Comparison of ENCODE assay signal across 8 cellular contexts in genomic region chr3:194682651-194683310, GRCh38. TPM values are rescaled to one million over a fixed set of nuclear protein-coding genes. Genes with fewer than 3 reads are reported as not detected.
DNase-seq lines count a peak whose midpoint lies in the region; ATAC-seq and TF ChIP-seq lines count a peak whose summit lies in the region.

No MANE protein-coding gene starts in this region.

- no peaks in the 10 kb centered on the region for H3K79me2 ChIP-seq in SU-DHL-6 (ENCODE audit: insufficient read depth, low read length)

- no peaks in the 10 kb centered on the region for H4K20me1 ChIP-seq in SU-DHL-6 (ENCODE audit: low read depth, low read length)

- peak overlapping the region; percentile 48 for H3K27ac Mint-ChIP-seq in HFFc6

- H3K27ac ChIP-seq in SU-DHL-6 (ENCODE audit: low read depth, low read length) = no peak overlapping the region
- H3K27ac ChIP-seq in heart right ventricle = peak overlapping the region in 6 of 10 donors; percentile 12 to 54 (median 41)

- H3K9me3 ChIP-seq in SU-DHL-6 (ENCODE audit: insufficient read depth, low read length) (no peaks in the 10 kb centered on the region), heart right ventricle (no peaks in the 10 kb centered on the region)

- peak; percentile 91 for TF ChIP-seq CTCF in HFFc6 (IDR thresholded peaks at IDR 0.05)
- TF ChIP-seq CTCF in SU-DHL-6 (IDR thresholded peaks at IDR 0.05; ENCODE audit: insufficient read depth, low read length, poor library complexity, severe bottlenecking) = peak; percentile 81
- TF ChIP-seq CTCF in heart right ventricle (IDR thresholded peaks at IDR 0.05) = peak; percentile 67 to 96 (median 91)

- no peak overlapping the region for H2AFZ ChIP-seq in SU-DHL-6 (ENCODE audit: low read depth, low read length, severe bottlenecking)

- 38 to 39% methylated on average over 15 of the region's 15 CpGs for WGBS in heart right ventricle, 2 donors

- no peaks in the 10 kb centered on the region for H3K36me3 ChIP-seq in SU-DHL-6 (ENCODE audit: low read length)
- peaks cover 0 to 13% (median 0%) of the 10 kb centered on the region in 9 donors for H3K36me3 ChIP-seq in heart right ventricle

- peak overlapping the region; percentile 50 for H3K4me3 Mint-ChIP-seq in HFFc6

- no peak overlapping the region for H3K4me2 ChIP-seq in SU-DHL-6 (ENCODE audit: low read depth, low read length, poor library complexity, severe bottlenecking)

- H3F3A ChIP-seq in SU-DHL-6 (ENCODE audit: insufficient read depth) = no peaks in the 10 kb centered on the region

- no peaks in the 10 kb centered on the region for H3K9me2 ChIP-seq in SU-DHL-6 (replicated peaks; ENCODE audit: insufficient read depth, low read length)

- H3K4me1 ChIP-seq in heart right ventricle = peaks cover 10 to 39% (median 29%) of the 10 kb centered on the region in 9 donors

- H3K4me3 ChIP-seq in SU-DHL-6 (ENCODE audit: insufficient read depth, low read length, poor library complexity, severe bottlenecking) = no peak overlapping the region
- no peak overlapping the region for H3K4me3 ChIP-seq in heart right ventricle

- no peaks in the 10 kb centered on the region for H3K36me3 Mint-ChIP-seq in HFFc6 (ENCODE audit: low read depth)

- H3K9ac ChIP-seq in SU-DHL-6 (ENCODE audit: low read length) = no peak overlapping the region

- peaks cover 41% of the 10 kb centered on the region for H3K4me1 Mint-ChIP-seq in HFFc6 (ENCODE audit: low read depth)

- peak; percentile 89 for DNase-seq in ELF-1 (ENCODE audit: low read depth, low spot score)
- peak; percentile 88 for DNase-seq in HFFc6
- DNase-seq in NCI-H146 treated with DMSO at 0.1 percent for 48 hours (lab: John Stamatoyannopoulos, UW; ENCODE audit: unreplicated experiment) = peak; percentile 74
- DNase-seq in amniotic epithelial cell (ENCODE audit: low read depth) = peak; percentile 85
- DNase-seq in heart right ventricle = peak; percentile 40 to 83
- DNase-seq in retina = peak; percentile 81

- H3K27me3 ChIP-seq in SU-DHL-6 (ENCODE audit: low read length) = no peaks in the 10 kb centered on the region
- no peaks in the 10 kb centered on the region for H3K27me3 ChIP-seq in heart right ventricle

- H3K9me3 Mint-ChIP-seq in HFFc6 = no peaks in the 10 kb centered on the region

- peaks cover 15% of the 10 kb centered on the region for H3K27me3 Mint-ChIP-seq in HFFc6 (ENCODE audit: insufficient read depth)

- peak; percentile 19 to 74 (median 62) for ATAC-seq in heart right ventricle
- ATAC-seq in HG02970 (IDR thresholded peaks at IDR 0.05; ENCODE audit: low FRiP score, unreplicated experiment) = no peak

- intact Hi-C loops in heart right ventricle (cut with DNase I) = loop anchor here (1.0 to 10.0 kb wide), 20 partner anchors 192 to 842 kb away; no protein-coding TSS in a partner anchor

RNA-seq across cellular contexts. Expression of gene FAM43A, which starts 2.9 kb away (rescaled TPM):
- 10 to 100 TPM; 10.6 to 28.5 (median 11.6) TPM for total RNA-seq in HFFc6 (2021; fragmentation: NEBNext Ultra II Directional; extraction: Animal tissue kit (Norgen Biotek cat#: 25700))
- total RNA-seq in heart right ventricle = 10 to 100 TPM in 9 of 10 donors, 1 to 10 TPM in 1; 9.2 to 61.7 (median 19.8) TPM
- polyA plus RNA-seq in heart right ventricle = 10 to 100 TPM in 1 of 2 donors, 1 to 10 TPM in 1; 8.9 to 15.4 TPM

RNA-seq across cellular contexts. Expression of gene LSG1, which starts 10.8 kb away (rescaled TPM):
- 10 to 100 TPM; 26.4 to 31.7 (median 29.3) TPM for total RNA-seq in HFFc6 (2021; fragmentation: NEBNext Ultra II Directional; extraction: Animal tissue kit (Norgen Biotek cat#: 25700))
- 10 to 100 TPM; 11.9 to 22.1 (median 18.9) TPM for total RNA-seq in heart right ventricle
- 10 to 100 TPM; 11.3 to 17.9 TPM for polyA plus RNA-seq in heart right ventricle

RNA-seq across cellular contexts. Expression of gene TMEM44, which starts 49.6 kb away (rescaled TPM):
- 10 to 100 TPM; 11.8 to 14.0 (median 13.2) TPM for total RNA-seq in HFFc6 (2021; fragmentation: NEBNext Ultra II Directional; extraction: Animal tissue kit (Norgen Biotek cat#: 25700))
- total RNA-seq in heart right ventricle = 1 to 10 TPM; 3.1 to 9.5 (median 4.5) TPM
- 10 to 100 TPM in 1 of 2 donors, 1 to 10 TPM in 1; 8.2 to 21.9 TPM for polyA plus RNA-seq in heart right ventricle
